25 cellular contexts compared by ENCODE assay signal in genomic region chr9:83034026-83034425, GRCh38. TPM values are rescaled to one million over a fixed set of nuclear protein-coding genes. Genes with fewer than 3 reads are reported as not detected.
"Had no signal": no experiment of that assay in that cellular context is flagged by ENCODE, and none has a peak within 500 bp of the region (broad histone marks: within the 10 kb centered on the region; RNA-seq: fewer than 3 reads in every experiment).

No MANE protein-coding gene starts in this region.

- H3K36me3 ChIP-seq: cardiac muscle cell, gastrocnemius medialis, right lobe of liver, transverse colon had no signal

- H3K4me3 ChIP-seq: cardiac muscle cell, gastrocnemius medialis, mucosa of descending colon, right lobe of liver, skin epidermis, transverse colon had no signal

- H3K27me3 ChIP-seq: gastrocnemius medialis, right lobe of liver, transverse colon had no signal

- H3K9me3 ChIP-seq: gastrocnemius medialis, mucosa of descending colon, right lobe of liver, transverse colon had no signal

- H3K27ac ChIP-seq: cardiac muscle cell, gastrocnemius medialis, right lobe of liver, skin epidermis, transverse colon had no signal

- H3K4me1 ChIP-seq: gastrocnemius medialis, right lobe of liver had no signal

- ATAC-seq: activated naive CD4-positive, alpha-beta T cell treated with anti-CD3 and anti-CD28 coated beads, Interleukin-2, amount 50 U/mL, for 72 hours; activated T-helper 17 cell treated with anti-CD3 and anti-CD28 coated beads, Interleukin-2, amount 50 U/mL, for 72 hours; gastrocnemius medialis; left cardiac atrium; right lobe of liver had no signal

- FAIRE-seq: islet of Langerhans had no signal

- DNase-seq: activated CD4-positive, alpha-beta T cell treated with anti-CD3 and anti-CD28 coated beads, Interleukin-2, amount 50 U/mL, for 4 hours; activated CD8-positive, alpha-beta memory T cell treated with anti-CD3 and anti-CD28 coated beads for 24 hours; activated CD8-positive, alpha-beta memory T cell treated with anti-CD3 and anti-CD28 coated beads, Interleukin-2, amount 50 U/mL, for 4 hours; activated T-cell treated with anti-CD3 and anti-CD28 coated beads, Interleukin-2, amount 50 U/mL, for 24 hours; aorta; effector CD4-positive, alpha-beta T cell; erythroblast; gastrocnemius medialis; head of caudate nucleus; hypothalamus; left cardiac atrium; mucosa of descending colon; nephron progenitor cell; right lobe of liver; stimulated activated CD4-positive, alpha-beta T cell treated with anti-CD3 and anti-CD28 coated beads, Interleukin-2, amount 100 ng/mL, for 48 hours; stimulated activated CD8-positive, alpha-beta memory T cell treated with anti-CD3 and anti-CD28 coated beads, Interleukin-4, amount 100 ng/mL, for 48 hours; stimulated activated naive B cell treated with anti-CD40 and anti-IgM and Interleukin-4, amounts not matched to agents 10 μg/mL and 1 μg/mL and 100 μg/mL, for 72 hours; T-helper 9 cell; transverse colon had no signal

RNA-seq across cellular contexts. Expression of gene RASEF, which starts 28.9 kb away (rescaled TPM):
- total RNA-seq: activated naive CD4-positive, alpha-beta T cell treated with anti-CD3 and anti-CD28 coated beads, Interleukin-2, amount 50 U/mL, for 72 hours; activated T-helper 17 cell treated with anti-CD3 and anti-CD28 coated beads, Interleukin-2, amount 50 U/mL, for 72 hours; T-helper 1 cell treated with Interleukin-12 subunit alpha and Interleukin-12 subunit beta and Interleukin-4 antibody, amounts not matched to agents 30 ng/mL and 1 ng/mL, for 36 hours had no signal
